Comparison of ENCODE assay signal across 1 cellular context in genomic region chr9:93151097-93151784, GRCh38.
TF ChIP-seq lines count a peak whose summit lies in the region.

No MANE protein-coding gene starts in this region.

TF ChIP-seq in IMR-90, 13 proteins besides CTCF, POLR2A, EP300 and RAD21:
- no peak for TF ChIP-seq RCOR1 (IDR thresholded peaks at IDR 0.05; ENCODE audit: insufficient replicate concordance, low read length)
- no peak for TF ChIP-seq BHLHE40 (IDR thresholded peaks at IDR 0.05; ENCODE audit: low read depth, low read length)
- TF ChIP-seq USF2 (IDR thresholded peaks at IDR 0.05; ENCODE audit: low read depth, low read length): no peak
- no peak for TF ChIP-seq NFE2L2 (IDR thresholded peaks at IDR 0.05; ENCODE audit: low read depth, low read length)
- no peak for TF ChIP-seq CHD1 (IDR thresholded peaks at IDR 0.05; ENCODE audit: low read depth, low read length)
- no peak for TF ChIP-seq RFX5 (IDR thresholded peaks at IDR 0.05; ENCODE audit: low read depth, low read length)
- TF ChIP-seq MXI1 (IDR thresholded peaks at IDR 0.05; ENCODE audit: borderline replicate concordance, low read depth, low read length): no peak
- no peak for TF ChIP-seq CEBPB (IDR thresholded peaks at IDR 0.05; ENCODE audit: low read depth, low read length)
- TF ChIP-seq MAFK (IDR thresholded peaks at IDR 0.05; ENCODE audit: low read depth, low read length): no peak
- no peak for TF ChIP-seq SMC3 (IDR thresholded peaks at IDR 0.05; ENCODE audit: low read depth, low read length)
- no peak for TF ChIP-seq MAZ (IDR thresholded peaks at IDR 0.05; ENCODE audit: borderline replicate concordance, low read depth, low read length)
- no peak for TF ChIP-seq ELK1 (IDR thresholded peaks at IDR 0.05; ENCODE audit: borderline replicate concordance, low read depth, low read length)
- no peak for TF ChIP-seq FOS (IDR thresholded peaks at IDR 0.05; ENCODE audit: low read depth, low read length)
TF ChIP-seq in IMR-90: peak in this region for 0.
